In the genomic region with DNA sequence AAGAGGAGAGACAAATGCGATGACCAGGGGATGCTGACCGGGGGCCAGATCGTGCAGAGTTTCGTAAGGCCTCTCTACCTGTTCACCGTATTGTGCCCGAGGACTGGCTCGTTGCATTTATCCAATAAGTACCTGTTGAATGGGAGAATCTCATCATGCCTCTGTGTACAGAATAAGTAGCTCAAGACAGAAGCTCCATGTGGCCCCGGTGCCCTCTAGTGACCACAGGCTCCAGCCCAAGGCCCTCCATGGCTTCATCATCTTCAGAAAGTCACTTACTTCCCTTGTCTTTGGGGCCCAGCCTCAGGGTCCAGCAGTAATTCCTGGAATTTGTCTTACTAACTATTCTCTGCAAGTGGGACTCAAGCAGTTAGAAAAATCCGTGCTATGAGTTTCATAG, we compare ENCODE assay signal across 8 cellular contexts.
DNase-seq lines count a peak whose midpoint lies in the region; ATAC-seq and TF ChIP-seq lines count a peak whose summit lies in the region.

No MANE protein-coding gene starts in this region.

- intact Hi-C loops in activated T-helper 1 cell treated with anti-CD3 and anti-CD28 coated beads, Interleukin-12 subunit alpha, Interleukin-12 subunit beta, Interleukin-2, Interleukin-4 antibody, amounts not matched to agents 30 ng/mL and 10 ng/mL and 1 ng/mL, durations not matched to agents 14 hours and 24 hours and 36 hours (cut with micrococcal nuclease), result loop anchor here (1.0 kb wide), 2 partner anchors 156 to 423 kb away; no protein-coding TSS in a partner anchor

- H3K27me3 Mint-ChIP-seq in activated naive CD8-positive, alpha-beta T cell treated with anti-CD3 and anti-CD28 coated beads, Interleukin-2, amount 10 ng/mL, durations not matched to agents 7 days and 5 days, result peaks cover 15% of the 10 kb centered on the region
- H3K27me3 Mint-ChIP-seq in activated naive CD8-positive, alpha-beta T cell treated with anti-CD3 and anti-CD28 coated beads for 36 hours, result peaks cover 5% of the 10 kb centered on the region
- H3K27me3 Mint-ChIP-seq in nephron (ENCODE audit: low read depth), result peaks cover 2% of the 10 kb centered on the region
- H3K27me3 Mint-ChIP-seq in activated T-helper 1 cell treated with anti-CD3 and anti-CD28 coated beads, Interleukin-12 subunit alpha, Interleukin-12 subunit beta, Interleukin-2, Interleukin-4 antibody, amounts not matched to agents 30 ng/mL and 10 ng/mL and 1 ng/mL, durations not matched to agents 14 hours and 24 hours and 36 hours (ENCODE audit: insufficient read depth), result peaks cover 17% of the 10 kb centered on the region

- H3K27ac Mint-ChIP-seq in activated naive CD8-positive, alpha-beta T cell treated with anti-CD3 and anti-CD28 coated beads, Interleukin-2, amount 10 ng/mL, durations not matched to agents 7 days and 5 days, result no peak overlapping the region
- H3K27ac Mint-ChIP-seq in activated naive CD8-positive, alpha-beta T cell treated with anti-CD3 and anti-CD28 coated beads for 36 hours, result no peak overlapping the region
- H3K27ac Mint-ChIP-seq in nephron, result no peak overlapping the region
- H3K27ac Mint-ChIP-seq in activated T-helper 1 cell treated with anti-CD3 and anti-CD28 coated beads, Interleukin-12 subunit alpha, Interleukin-12 subunit beta, Interleukin-2, Interleukin-4 antibody, amounts not matched to agents 30 ng/mL and 10 ng/mL and 1 ng/mL, durations not matched to agents 14 hours and 24 hours and 36 hours, result no peak overlapping the region

- POLR2A ChIA-PET in activated naive CD8-positive, alpha-beta T cell treated with anti-CD3 and anti-CD28 coated beads, Interleukin-2, amount 10 ng/mL, durations not matched to agents 7 days and 5 days (lab: Charles Lee), result no interaction called here

- H3K9me3 Mint-ChIP-seq in activated naive CD8-positive, alpha-beta T cell treated with anti-CD3 and anti-CD28 coated beads, Interleukin-2, amount 10 ng/mL, durations not matched to agents 7 days and 5 days, result no peaks in the 10 kb centered on the region
- no peaks in the 10 kb centered on the region for H3K9me3 Mint-ChIP-seq in activated naive CD8-positive, alpha-beta T cell treated with anti-CD3 and anti-CD28 coated beads for 36 hours
- no peaks in the 10 kb centered on the region for H3K9me3 Mint-ChIP-seq in nephron
- H3K9me3 Mint-ChIP-seq in activated T-helper 1 cell treated with anti-CD3 and anti-CD28 coated beads, Interleukin-12 subunit alpha, Interleukin-12 subunit beta, Interleukin-2, Interleukin-4 antibody, amounts not matched to agents 30 ng/mL and 10 ng/mL and 1 ng/mL, durations not matched to agents 14 hours and 24 hours and 36 hours, result no peaks in the 10 kb centered on the region

- peak; percentile 34 for DNase-seq in activated naive CD8-positive, alpha-beta T cell treated with anti-CD3 and anti-CD28 coated beads, Interleukin-2, amount 10 ng/mL, durations not matched to agents 7 days and 5 days
- DNase-seq in activated naive CD8-positive, alpha-beta T cell treated with anti-CD3 and anti-CD28 coated beads for 36 hours, result no peak
- DNase-seq in NOMO-1 (lab: John Stamatoyannopoulos, UW; ENCODE audit: unreplicated experiment in 2 of 2) (peak; percentile 19 to 65), ecto neural progenitor cell (ENCODE audit: low spot score) (peak; percentile 60)
- DNase-seq in activated T-helper 1 cell treated with anti-CD3 and anti-CD28 coated beads, Interleukin-12 subunit alpha, Interleukin-12 subunit beta, Interleukin-2, Interleukin-4 antibody, amounts not matched to agents 30 ng/mL and 10 ng/mL and 1 ng/mL, durations not matched to agents 14 hours and 24 hours and 36 hours (ENCODE audit: low spot score), result no peak
- DNase-seq in stimulated activated CD4-positive, alpha-beta T cell treated with anti-CD3 and anti-CD28 coated beads, Interleukin-1b, Interleukin-23, amount 100 ng/mL, for 48 hours, result no peak
- DNase-seq in stimulated activated naive CD4-positive, alpha-beta T cell treated with Interleukin-2 at 50 U/mL for 16 hours (lab: John Stamatoyannopoulos, UW), result no peak

- H3K4me3 Mint-ChIP-seq in activated naive CD8-positive, alpha-beta T cell treated with anti-CD3 and anti-CD28 coated beads, Interleukin-2, amount 10 ng/mL, durations not matched to agents 7 days and 5 days, result no peak overlapping the region
- H3K4me3 Mint-ChIP-seq in activated naive CD8-positive, alpha-beta T cell treated with anti-CD3 and anti-CD28 coated beads for 36 hours, result no peak overlapping the region
- H3K4me3 Mint-ChIP-seq in nephron, result no peak overlapping the region
- H3K4me3 Mint-ChIP-seq in activated T-helper 1 cell treated with anti-CD3 and anti-CD28 coated beads, Interleukin-12 subunit alpha, Interleukin-12 subunit beta, Interleukin-2, Interleukin-4 antibody, amounts not matched to agents 30 ng/mL and 10 ng/mL and 1 ng/mL, durations not matched to agents 14 hours and 24 hours and 36 hours, result no peak overlapping the region

- no peaks in the 10 kb centered on the region for H3K4me1 Mint-ChIP-seq in activated naive CD8-positive, alpha-beta T cell treated with anti-CD3 and anti-CD28 coated beads, Interleukin-2, amount 10 ng/mL, durations not matched to agents 7 days and 5 days
- H3K4me1 Mint-ChIP-seq in activated naive CD8-positive, alpha-beta T cell treated with anti-CD3 and anti-CD28 coated beads for 36 hours, result no peaks in the 10 kb centered on the region
- H3K4me1 Mint-ChIP-seq in nephron, result peaks cover 12% of the 10 kb centered on the region
- H3K4me1 Mint-ChIP-seq in activated T-helper 1 cell treated with anti-CD3 and anti-CD28 coated beads, Interleukin-12 subunit alpha, Interleukin-12 subunit beta, Interleukin-2, Interleukin-4 antibody, amounts not matched to agents 30 ng/mL and 10 ng/mL and 1 ng/mL, durations not matched to agents 14 hours and 24 hours and 36 hours (ENCODE audit: low read depth), result no peaks in the 10 kb centered on the region

- TF ChIP-seq CTCF in nephron (IDR thresholded peaks at IDR 0.05; ENCODE audit: unreplicated experiment in 3 of 3), result peak; percentile 11 to 32 (median 14)

- ATAC-seq in activated naive CD8-positive, alpha-beta T cell treated with anti-CD3 and anti-CD28 coated beads, Interleukin-2, amount 10 ng/mL, durations not matched to agents 7 days and 5 days (ENCODE audit: low read depth), result no peak

- H3K36me3 Mint-ChIP-seq in activated naive CD8-positive, alpha-beta T cell treated with anti-CD3 and anti-CD28 coated beads, Interleukin-2, amount 10 ng/mL, durations not matched to agents 7 days and 5 days, result no peaks in the 10 kb centered on the region
- no peaks in the 10 kb centered on the region for H3K36me3 Mint-ChIP-seq in activated naive CD8-positive, alpha-beta T cell treated with anti-CD3 and anti-CD28 coated beads for 36 hours
- H3K36me3 Mint-ChIP-seq in nephron (ENCODE audit: low read depth), result no peaks in the 10 kb centered on the region
- H3K36me3 Mint-ChIP-seq in activated T-helper 1 cell treated with anti-CD3 and anti-CD28 coated beads, Interleukin-12 subunit alpha, Interleukin-12 subunit beta, Interleukin-2, Interleukin-4 antibody, amounts not matched to agents 30 ng/mL and 10 ng/mL and 1 ng/mL, durations not matched to agents 14 hours and 24 hours and 36 hours (ENCODE audit: low read depth), result no peaks in the 10 kb centered on the region

Comparison
In these comparisons a context has a peak if more than half of its experiments do, and no peak if none do; other contexts are left out.
1. DNase-seq: peak in activated naive CD8-positive, alpha-beta T cell treated with anti-CD3 and anti-CD28 coated beads, Interleukin-2, amount 10 ng/mL, durations not matched to agents 7 days and 5 days (single experiment), NOMO-1 (2 of 2) and ecto neural progenitor cell (single experiment); none in activated naive CD8-positive, alpha-beta T cell treated with anti-CD3 and anti-CD28 coated beads for 36 hours (single experiment), activated T-helper 1 cell treated with anti-CD3 and anti-CD28 coated beads, Interleukin-12 subunit alpha, Interleukin-12 subunit beta, Interleukin-2, Interleukin-4 antibody, amounts not matched to agents 30 ng/mL and 10 ng/mL and 1 ng/mL, durations not matched to agents 14 hours and 24 hours and 36 hours (single experiment), stimulated activated CD4-positive, alpha-beta T cell treated with anti-CD3 and anti-CD28 coated beads, Interleukin-1b, Interleukin-23, amount 100 ng/mL, for 48 hours (single experiment) and stimulated activated naive CD4-positive, alpha-beta T cell treated with Interleukin-2 at 50 U/mL for 16 hours (single experiment).